Comparison of ENCODE assay signal across 11 cellular contexts in the genomic region with DNA sequence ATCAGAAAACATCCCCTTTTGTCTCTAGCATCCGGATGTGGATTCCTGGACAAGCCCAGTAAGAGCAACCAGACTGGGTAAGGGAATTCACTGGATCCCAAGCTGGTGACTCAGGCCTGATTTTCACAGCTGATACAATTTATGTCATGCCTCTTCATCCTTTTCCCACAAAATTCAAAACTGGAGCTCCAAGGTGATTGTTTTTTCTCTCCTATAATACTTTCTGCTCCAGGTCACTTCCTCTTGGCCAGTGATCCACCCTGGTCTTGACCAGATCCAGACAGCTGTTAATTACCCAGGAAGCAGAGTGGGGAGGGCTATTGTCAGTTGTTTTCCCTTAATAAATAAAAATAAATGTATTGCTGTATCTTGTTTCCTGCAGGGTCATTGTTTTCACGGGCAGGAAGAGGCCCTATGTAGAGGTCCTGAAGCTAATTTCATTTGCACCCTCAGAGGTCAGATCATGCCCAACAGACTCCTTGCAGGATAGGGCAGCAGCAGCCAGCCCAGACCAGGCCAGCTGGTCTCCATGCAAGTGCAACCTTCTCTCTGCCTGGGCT. TPM values are rescaled to one million over a fixed set of nuclear protein-coding genes. Genes with fewer than 3 reads are reported as not detected.
DNase-seq lines count a peak whose midpoint lies in the region; ATAC-seq and TF ChIP-seq lines count a peak whose summit lies in the region.
"Had no signal": no experiment of that assay in that cellular context is flagged by ENCODE, and none has a peak within 500 bp of the region (broad histone marks: within the 10 kb centered on the region; RNA-seq: fewer than 3 reads in every experiment).

No MANE protein-coding gene starts in this region.

- H3K4me3 Mint-ChIP-seq in HFFc6 = peak overlapping the region; percentile 44
- H3K4me3 Mint-ChIP-seq in stimulated activated memory B cell treated with anti-CD40 and anti-IgM and Interleukin-4, amounts not matched to agents 10 μg/mL and 1 μg/mL and 100 μg/mL, for 72 hours = no peak overlapping the region
- H3K4me3 Mint-ChIP-seq: immature natural killer cell, WTC11 had no signal

- H3K36me3 ChIP-seq in SJSA1 = peaks cover 67% of the 10 kb centered on the region

- H3K27ac ChIP-seq in SJSA1 = peak overlapping the region; percentile 70

- H3K4me1 Mint-ChIP-seq in HFFc6 (ENCODE audit: low read depth) = peaks cover 89% of the 10 kb centered on the region
- no peaks in the 10 kb centered on the region for H3K4me1 Mint-ChIP-seq in stimulated activated memory B cell treated with anti-CD40 and anti-IgM and Interleukin-4, amounts not matched to agents 10 μg/mL and 1 μg/mL and 100 μg/mL, for 72 hours
- H3K4me1 Mint-ChIP-seq: immature natural killer cell, WTC11 had no signal

- no peaks in the 10 kb centered on the region for H3K9me3 ChIP-seq in SJSA1 (replicated peaks)

- no peaks in the 10 kb centered on the region; the same call in 1 of the 2 replicates for H3K27me3 Mint-ChIP-seq in HFFc6 (ENCODE audit: insufficient read depth)
- peaks cover 20% of the 10 kb centered on the region for H3K27me3 Mint-ChIP-seq in stimulated activated memory B cell treated with anti-CD40 and anti-IgM and Interleukin-4, amounts not matched to agents 10 μg/mL and 1 μg/mL and 100 μg/mL, for 72 hours

- peak overlapping the region; percentile 79 for H3K27ac Mint-ChIP-seq in HFFc6
- no peak overlapping the region for H3K27ac Mint-ChIP-seq in stimulated activated memory B cell treated with anti-CD40 and anti-IgM and Interleukin-4, amounts not matched to agents 10 μg/mL and 1 μg/mL and 100 μg/mL, for 72 hours
- H3K27ac Mint-ChIP-seq: immature natural killer cell, WTC11 had no signal

- peak; percentile 85 for DNase-seq in HFFc6
- peak; percentile 79 to 81 for DNase-seq in SJSA1 (ENCODE audit: low read depth in 1 of 2, low spot score in 2 of 2)
- peak; percentile 56 for DNase-seq in fibroblast of villous mesenchyme (ENCODE audit: low read depth)
- peak; percentile 46 for DNase-seq in retinal pigment epithelial cell (ENCODE audit: low read depth)
- DNase-seq: activated effector memory CD4-positive, alpha-beta T cell treated with anti-CD3 and anti-CD28 coated beads, Interleukin-2, amount 50 U/mL, for 16 hours; immature natural killer cell; NCI-H1092 had no signal

- peaks cover 55% of the 10 kb centered on the region for H3K4me1 ChIP-seq in SJSA1 (replicated peaks)

- H3K4me3 ChIP-seq in SJSA1 (no peak overlapping the region), fibroblast of villous mesenchyme (ENCODE audit: low read depth, low read length) (no peak overlapping the region), retinal pigment epithelial cell (ENCODE audit: low read length) (no peak overlapping the region)

- no peak for TF ChIP-seq CTCF in HFFc6 (IDR thresholded peaks at IDR 0.05)
- TF ChIP-seq CTCF in fibroblast of villous mesenchyme (IDR thresholded peaks at IDR 0.05; ENCODE audit: insufficient read depth, low read depth, low read length) = no peak
- no peak for TF ChIP-seq CTCF in retinal pigment epithelial cell (conservative IDR thresholded peaks at IDR 0.05; ENCODE audit: low read depth, low read length)

- peaks cover 55% of the 10 kb centered on the region for H3K36me3 Mint-ChIP-seq in HFFc6 (ENCODE audit: low read depth)
- H3K36me3 Mint-ChIP-seq in stimulated activated memory B cell treated with anti-CD40 and anti-IgM and Interleukin-4, amounts not matched to agents 10 μg/mL and 1 μg/mL and 100 μg/mL, for 72 hours = no peaks in the 10 kb centered on the region
- H3K36me3 Mint-ChIP-seq: immature natural killer cell had no signal

- no peaks in the 10 kb centered on the region for H3K27me3 ChIP-seq in SJSA1 (replicated peaks)

- no peaks in the 10 kb centered on the region for H3K9me3 Mint-ChIP-seq in HFFc6
- H3K9me3 Mint-ChIP-seq in stimulated activated memory B cell treated with anti-CD40 and anti-IgM and Interleukin-4, amounts not matched to agents 10 μg/mL and 1 μg/mL and 100 μg/mL, for 72 hours = peaks cover 3% of the 10 kb centered on the region

- ATAC-seq in GM21526 (IDR thresholded peaks at IDR 0.05; ENCODE audit: low FRiP score, unreplicated experiment) (no peak), GM21576 (IDR thresholded peaks at IDR 0.05; ENCODE audit: unreplicated experiment) (no peak)
- ATAC-seq in stimulated activated memory B cell treated with anti-CD40 and anti-IgM and Interleukin-4, amounts not matched to agents 10 μg/mL and 1 μg/mL and 100 μg/mL, for 72 hours = no peak
- ATAC-seq: WTC11 had no signal

RNA-seq across cellular contexts. Expression of a gene that starts 57.6 kb away (rescaled TPM):
- total RNA-seq in HFFc6 (2021; fragmentation: NEBNext Ultra II Directional; extraction: Animal tissue kit (Norgen Biotek cat#: 25700)) = 10 to 100 TPM; 61.7 to 75.2 (median 68.8) TPM
- 152 and 214 TPM in 2 replicates for total RNA-seq in SJSA1 (2014; rRNA removed; shearing (Covaris generic))
- 44.9 and 48.3 TPM in 2 replicates for total RNA-seq in fibroblast of villous mesenchyme
